Comparison of ENCODE assay signal across 6 cellular contexts in the genomic region with DNA sequence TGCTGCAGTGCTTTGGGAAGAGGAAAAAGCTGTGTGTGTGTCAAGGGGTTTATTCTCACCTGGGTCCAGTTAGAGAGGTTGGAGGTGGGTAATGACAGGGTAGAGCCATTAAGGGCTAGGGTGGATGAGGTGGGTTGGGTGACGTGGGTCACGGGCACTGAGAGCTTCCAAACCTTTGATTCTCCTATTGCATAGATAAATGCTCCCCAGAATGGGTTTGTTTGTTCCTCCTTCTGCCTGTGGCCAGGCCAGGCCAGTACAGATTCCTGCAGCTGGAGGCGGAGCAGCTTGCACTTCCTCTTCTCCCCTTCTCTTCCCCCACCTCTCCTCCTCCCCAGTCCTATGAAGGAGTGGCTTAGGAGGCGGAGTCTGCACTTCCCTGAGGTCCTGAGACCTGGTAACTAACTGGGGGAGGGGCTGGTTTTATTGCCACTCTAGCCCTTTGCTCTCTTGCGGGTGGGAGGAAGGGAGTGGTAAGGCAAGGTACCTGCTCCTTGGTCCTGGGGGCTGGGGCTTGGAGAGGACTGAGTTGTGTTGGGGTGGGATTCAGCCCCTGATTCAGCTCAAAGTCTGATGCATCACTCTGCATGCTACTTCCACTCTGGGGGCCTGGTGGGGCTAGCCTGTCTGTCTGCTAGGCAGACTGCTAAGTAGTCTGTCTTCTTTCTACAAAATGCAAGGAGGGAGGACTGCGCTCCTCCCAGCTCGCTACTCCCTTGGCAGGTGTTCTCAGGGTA. TPM values are rescaled to one million over a fixed set of nuclear protein-coding genes. Genes with fewer than 3 reads are reported as not detected.
DNase-seq lines count a peak whose midpoint lies in the region; ATAC-seq and TF ChIP-seq lines count a peak whose summit lies in the region.

No MANE protein-coding gene starts in this region.

- H3K4me3 ChIP-seq in urinary bladder (ENCODE audit: low read depth, low read length), result no peak overlapping the region

- H3K27me3 Mint-ChIP-seq in CD14-positive monocyte (ENCODE audit: low read depth in 3 of 3), result peaks cover 12 to 28% (median 18%) of the 10 kb centered on the region in 3 donors
- H3K27me3 Mint-ChIP-seq in glutamatergic neuron (ENCODE audit: unreplicated experiment), result peaks cover 18% of the 10 kb centered on the region
- peaks cover 27% of the 10 kb centered on the region for H3K27me3 Mint-ChIP-seq in stimulated activated naive CD8-positive, alpha-beta T cell treated with anti-CD3 and anti-CD28 coated beads, Interleukin-15, amount 100 ng/mL, for 72 hours

- no peaks in the 10 kb centered on the region for H3K36me3 ChIP-seq in urinary bladder (ENCODE audit: insufficient read depth)

- 75% methylated on average over 7 of the region's 7 CpGs for WGBS in urinary bladder

- peak overlapping the region; percentile 60 for H3K27ac ChIP-seq in urinary bladder (ENCODE audit: low read depth)

- H3K4me3 Mint-ChIP-seq in CD14-positive monocyte, result peak overlapping the region; percentile 70 to 99
- peak overlapping the region; percentile 17 for H3K4me3 Mint-ChIP-seq in glutamatergic neuron (ENCODE audit: unreplicated experiment)
- peak overlapping the region in 1 of 2 donors; percentile 7 for H3K4me3 Mint-ChIP-seq in stimulated activated naive CD8-positive, alpha-beta T cell treated with anti-CD3 and anti-CD28 coated beads, Interleukin-15, amount 100 ng/mL, for 72 hours

- intact Hi-C loops in CD14-positive monocyte (cut with micrococcal nuclease), result no loop called here

- peak; percentile 62 for ATAC-seq in GM21737 (IDR thresholded peaks at IDR 0.05; ENCODE audit: unreplicated experiment)
- ATAC-seq in stimulated activated naive CD8-positive, alpha-beta T cell treated with anti-CD3 and anti-CD28 coated beads, Interleukin-15, amount 100 ng/mL, for 72 hours, result no peak

- peaks cover 26 to 31% of the 10 kb centered on the region in 2 donors for H3K36me3 Mint-ChIP-seq in CD14-positive monocyte
- H3K36me3 Mint-ChIP-seq in glutamatergic neuron (ENCODE audit: unreplicated experiment), result no peaks in the 10 kb centered on the region

- H3K4me1 ChIP-seq in urinary bladder (ENCODE audit: insufficient read depth), result no peaks in the 10 kb centered on the region

- H3K4me1 Mint-ChIP-seq in CD14-positive monocyte, result peaks cover 40% of the 10 kb centered on the region
- H3K4me1 Mint-ChIP-seq in glutamatergic neuron (ENCODE audit: low read depth, unreplicated experiment), result peaks cover 14% of the 10 kb centered on the region
- peaks cover 35% of the 10 kb centered on the region for H3K4me1 Mint-ChIP-seq in stimulated activated naive CD8-positive, alpha-beta T cell treated with anti-CD3 and anti-CD28 coated beads, Interleukin-15, amount 100 ng/mL, for 72 hours

- no peak for TF ChIP-seq CTCF in CD14-positive monocyte (IDR thresholded peaks at IDR 0.05)
- TF ChIP-seq CTCF in glutamatergic neuron (IDR thresholded peaks at IDR 0.05; ENCODE audit: partially characterized antibody, unreplicated experiment), result no peak

- H3K27ac Mint-ChIP-seq in CD14-positive monocyte, result peak overlapping the region; percentile 83 to 96 (median 94)
- peak overlapping the region; percentile 4 for H3K27ac Mint-ChIP-seq in glutamatergic neuron (ENCODE audit: unreplicated experiment)
- H3K27ac Mint-ChIP-seq in stimulated activated naive CD8-positive, alpha-beta T cell treated with anti-CD3 and anti-CD28 coated beads, Interleukin-15, amount 100 ng/mL, for 72 hours, result no peak overlapping the region

- DNase-seq in CD14-positive monocyte (ENCODE audit: low spot score) (peak; percentile 82), NOMO-1 treated with dmso at 0.1 percent for 144 hours (lab: John Stamatoyannopoulos, UW; ENCODE audit: unreplicated experiment) (peak; percentile 96), glutamatergic neuron (no peak)
- DNase-seq in stimulated activated naive CD8-positive, alpha-beta T cell treated with anti-CD3 and anti-CD28 coated beads, Interleukin-15, amount 100 ng/mL, for 72 hours, result no peak

- H3K9me3 Mint-ChIP-seq in CD14-positive monocyte (peaks cover 0 to 6% (median 2%) of the 10 kb centered on the region in 7 donors), glutamatergic neuron (ENCODE audit: unreplicated experiment) (peaks cover 3% of the 10 kb centered on the region)
- H3K9me3 Mint-ChIP-seq in stimulated activated naive CD8-positive, alpha-beta T cell treated with anti-CD3 and anti-CD28 coated beads, Interleukin-15, amount 100 ng/mL, for 72 hours, result no peaks in the 10 kb centered on the region

RNA-seq across cellular contexts. Expression of gene SPINT1, which starts 3.5 kb away (rescaled TPM):
- polyA plus RNA-seq in CD14-positive monocyte (10 to 100 TPM; 17.1 to 21.5 TPM), urinary bladder (17.4 TPM)
- total RNA-seq in glutamatergic neuron (ENCODE audit: unreplicated experiment) (6.0 TPM), urinary bladder (31.4 TPM)

RNA-seq across cellular contexts. Expression of gene PPP1R14D, which starts 18.9 kb away (rescaled TPM):
- polyA plus RNA-seq in CD14-positive monocyte (not detected), urinary bladder (not detected)
- total RNA-seq in glutamatergic neuron (ENCODE audit: unreplicated experiment) (not detected), urinary bladder (not detected)

RNA-seq across cellular contexts. Expression of gene RHOV, which starts 26.6 kb away (rescaled TPM):
- polyA plus RNA-seq in CD14-positive monocyte, result not detected
- 1.8 TPM for total RNA-seq in glutamatergic neuron (ENCODE audit: unreplicated experiment)
- 9.3 TPM for total RNA-seq in urinary bladder
- 4.0 TPM for polyA plus RNA-seq in urinary bladder

RNA-seq across cellular contexts. Expression of gene DNAJC17, which starts 40.1 kb away (rescaled TPM):
- 10 to 100 TPM; 15.7 to 21.5 TPM for polyA plus RNA-seq in CD14-positive monocyte
- 43.2 TPM for total RNA-seq in glutamatergic neuron (ENCODE audit: unreplicated experiment)
- 17.9 TPM for total RNA-seq in urinary bladder
- 45.6 TPM for polyA plus RNA-seq in urinary bladder

RNA-seq across cellular contexts. Expression of gene ZFYVE19, which starts 40.5 kb away (rescaled TPM):
- polyA plus RNA-seq in CD14-positive monocyte, result 10 to 100 TPM in 1 of 2 donors, 1 to 10 TPM in 1; 8.2 to 10.3 TPM
- 11.8 TPM for total RNA-seq in glutamatergic neuron (ENCODE audit: unreplicated experiment)
- total RNA-seq in urinary bladder, result 20.3 TPM
- polyA plus RNA-seq in urinary bladder, result 26.4 TPM

Comparison
In these comparisons a context has a peak if more than half of its experiments do, and no peak if none do; other contexts are left out.
1. DNase-seq: peak in CD14-positive monocyte (single experiment) and NOMO-1 treated with dmso at 0.1 percent for 144 hours (single experiment); none in glutamatergic neuron (single experiment) and stimulated activated naive CD8-positive, alpha-beta T cell treated with anti-CD3 and anti-CD28 coated beads, Interleukin-15, amount 100 ng/mL, for 72 hours (0 of 2).
2. H3K27ac Mint-ChIP-seq: peak in CD14-positive monocyte (7 of 7) and glutamatergic neuron (single experiment); none in stimulated activated naive CD8-positive, alpha-beta T cell treated with anti-CD3 and anti-CD28 coated beads, Interleukin-15, amount 100 ng/mL, for 72 hours (0 of 2).